Comparison of ENCODE assay signal across 8 cellular contexts in genomic region chrX:69616520-69617203, GRCh38. TPM values are rescaled to one million over a fixed set of nuclear protein-coding genes. Genes with fewer than 3 reads are reported as not detected.
DNase-seq lines count a peak whose midpoint lies in the region; ATAC-seq and TF ChIP-seq lines count a peak whose summit lies in the region.

No MANE protein-coding gene starts in this region.

- no peak for DNase-seq in activated CD8-positive, alpha-beta memory T cell treated with anti-CD3 and anti-CD28 coated beads, Interleukin-2, amount 10 ng/mL, durations not matched to agents 7 days and 5 days
- no peak for DNase-seq in activated CD8-positive, alpha-beta memory T cell treated with anti-CD3 and anti-CD28 coated beads for 24 hours
- peak; percentile 0 for DNase-seq in activated effector memory CD4-positive, alpha-beta T cell treated with Interleukin-2 at 50 U/mL for 16 hours
- DNase-seq in heart right ventricle (peak; percentile 6 to 27), prostate gland (ENCODE audit: low spot score) (no peak), NCI-H187 (lab: John Stamatoyannopoulos, UW) (no peak)
- no peak for DNase-seq in effector CD8-positive, alpha-beta T cell (lab: John Stamatoyannopoulos, UW)

- H3K27me3 Mint-ChIP-seq in activated CD8-positive, alpha-beta memory T cell treated with anti-CD3 and anti-CD28 coated beads, Interleukin-2, amount 10 ng/mL, durations not matched to agents 7 days and 5 days = peaks cover 36% of the 10 kb centered on the region

- CTCF ChIA-PET in activated CD8-positive, alpha-beta memory T cell treated with anti-CD3 and anti-CD28 coated beads, Interleukin-2, amount 10 ng/mL, durations not matched to agents 7 days and 5 days (lab: Charles Lee) = no interaction called here

- H3K27ac ChIP-seq in heart right ventricle (peak overlapping the region in 8 of 10 donors; percentile 35 to 64 (median 44)), prostate gland (peak overlapping the region in 1 of 2 donors; percentile 39)

- TF ChIP-seq POLR2A in prostate gland (IDR thresholded peaks at IDR 0.05) = no peak

- 0% methylated on average over 25 to 47 of the region's 47 CpGs for WGBS in heart right ventricle, 2 donors
- WGBS in prostate gland = 0% methylated on average over 18 of the region's 47 CpGs

- H3K9me3 Mint-ChIP-seq in activated CD8-positive, alpha-beta memory T cell treated with anti-CD3 and anti-CD28 coated beads, Interleukin-2, amount 10 ng/mL, durations not matched to agents 7 days and 5 days (ENCODE audit: low read depth) = no peaks in the 10 kb centered on the region

- H3K4me3 ChIP-seq in heart right ventricle (peak overlapping the region; percentile 49 to 87 (median 68)), prostate gland (peak overlapping the region; percentile 43 to 46)

- intact Hi-C loops in heart right ventricle (cut with DNase I) (loop anchor here in 7 of 10 donors (5.0 to 10.0 kb wide), 8 partner anchors 59 to 478 kb away; no protein-coding TSS in a partner anchor), prostate gland (cut with DNase I) (no loop called here)

- H3K4me1 ChIP-seq in heart right ventricle (peaks cover 0 to 16% (median 0%) of the 10 kb centered on the region in 9 donors), prostate gland (replicated peaks) (no peaks in the 10 kb centered on the region)

- no peaks in the 10 kb centered on the region for H3K9me3 ChIP-seq in heart right ventricle
- no peaks in the 10 kb centered on the region for H3K9me3 ChIP-seq in prostate gland

- H3K4me3 Mint-ChIP-seq in activated CD8-positive, alpha-beta memory T cell treated with anti-CD3 and anti-CD28 coated beads, Interleukin-2, amount 10 ng/mL, durations not matched to agents 7 days and 5 days = peak overlapping the region; percentile 41

- ATAC-seq in activated CD8-positive, alpha-beta memory T cell treated with anti-CD3 and anti-CD28 coated beads, Interleukin-2, amount 10 ng/mL, durations not matched to agents 7 days and 5 days = no peak
- peak in 6 of 8 donors; percentile 1 to 49 (median 12) for ATAC-seq in heart right ventricle
- ATAC-seq in GM18517 (IDR thresholded peaks at IDR 0.05; ENCODE audit: unreplicated experiment) = no peak

- no peaks in the 10 kb centered on the region for H3K36me3 ChIP-seq in heart right ventricle
- no peaks in the 10 kb centered on the region for H3K36me3 ChIP-seq in prostate gland

- no peaks in the 10 kb centered on the region for H3K36me3 Mint-ChIP-seq in activated CD8-positive, alpha-beta memory T cell treated with anti-CD3 and anti-CD28 coated beads, Interleukin-2, amount 10 ng/mL, durations not matched to agents 7 days and 5 days

- no peak overlapping the region for H3K27ac Mint-ChIP-seq in activated CD8-positive, alpha-beta memory T cell treated with anti-CD3 and anti-CD28 coated beads, Interleukin-2, amount 10 ng/mL, durations not matched to agents 7 days and 5 days

- H3K27me3 ChIP-seq in heart right ventricle (peaks cover 0 to 47% (median 0%) of the 10 kb centered on the region in 7 donors), prostate gland (replicated peaks; ENCODE audit: insufficient read depth) (no peaks in the 10 kb centered on the region)

- H3K4me1 Mint-ChIP-seq in activated CD8-positive, alpha-beta memory T cell treated with anti-CD3 and anti-CD28 coated beads, Interleukin-2, amount 10 ng/mL, durations not matched to agents 7 days and 5 days = peaks cover 3% of the 10 kb centered on the region

- TF ChIP-seq CTCF in heart right ventricle (IDR thresholded peaks at IDR 0.05) = no peak
- no peak for TF ChIP-seq CTCF in prostate gland (IDR thresholded peaks at IDR 0.05)

RNA-seq across cellular contexts. Expression of gene EDA, which starts 0.7 kb away (rescaled TPM):
- under 1 TPM; 0.79 to 0.96 TPM for total RNA-seq in activated CD8-positive, alpha-beta memory T cell treated with anti-CD3 and anti-CD28 coated beads, Interleukin-2, amount 10 ng/mL, durations not matched to agents 7 days and 5 days
- 1 to 10 TPM; 4.2 to 9.4 (median 5.4) TPM for total RNA-seq in heart right ventricle
- 1 to 10 TPM; 2.3 to 3.1 TPM for polyA plus RNA-seq in heart right ventricle
- total RNA-seq in prostate gland = 10 to 100 TPM in 1 of 2 donors, 1 to 10 TPM in 1; 8.1 to 10.1 TPM

Comparison
In these comparisons a context has a peak if more than half of its experiments do, and no peak if none do; other contexts are left out.
1. ATAC-seq: peak in heart right ventricle (6 of 8); none in activated CD8-positive, alpha-beta memory T cell treated with anti-CD3 and anti-CD28 coated beads, Interleukin-2, amount 10 ng/mL, durations not matched to agents 7 days and 5 days (single experiment) and GM18517 (single experiment).
2. DNase-seq: peak in activated effector memory CD4-positive, alpha-beta T cell treated with Interleukin-2 at 50 U/mL for 16 hours (single experiment) and heart right ventricle (2 of 2); none in activated CD8-positive, alpha-beta memory T cell treated with anti-CD3 and anti-CD28 coated beads, Interleukin-2, amount 10 ng/mL, durations not matched to agents 7 days and 5 days (single experiment), activated CD8-positive, alpha-beta memory T cell treated with anti-CD3 and anti-CD28 coated beads for 24 hours (single experiment), prostate gland (single experiment), NCI-H187 (0 of 2) and effector CD8-positive, alpha-beta T cell (single experiment).